Comparison of ENCODE assay signal across 25 cellular contexts in the genomic region with DNA sequence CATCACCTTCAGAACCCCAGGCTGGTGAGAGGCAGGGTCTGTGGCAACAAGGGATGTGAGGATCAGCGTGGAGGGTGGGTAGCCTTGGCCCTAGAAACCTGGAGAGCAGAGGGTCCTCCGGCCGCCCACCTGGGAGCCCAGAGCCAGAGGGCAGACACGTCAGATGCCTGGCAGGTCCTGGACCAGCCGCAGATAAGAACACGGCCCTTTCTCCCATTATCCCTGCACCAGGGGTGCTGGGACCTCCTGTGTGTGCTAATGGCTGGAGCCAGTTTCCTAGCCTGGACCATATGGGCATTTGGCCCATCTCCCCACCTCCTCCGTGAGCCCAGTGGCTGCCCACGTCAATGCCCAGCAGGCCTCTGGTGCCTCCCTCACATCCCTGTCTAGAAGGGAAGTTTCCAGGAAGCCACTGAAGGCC.
DNase-seq lines count a peak whose midpoint lies in the region; ATAC-seq and TF ChIP-seq lines count a peak whose summit lies in the region.
"Had no signal": no experiment of that assay in that cellular context is flagged by ENCODE, and none has a peak within 500 bp of the region (broad histone marks: within the 10 kb centered on the region; RNA-seq: fewer than 3 reads in every experiment).

No MANE protein-coding gene starts in this region.

- H4K20me1 ChIP-seq in BLaER1 treated with 17β-estradiol and CSF1 and Interleukin-3, amounts not matched to agents 10 nM and 100 nM: peaks cover 0 to 12% (median 0%) of the 10 kb centered on the region in 11 experiments; a peak in 2 of 22 replicates
- peaks cover 3% of the 10 kb centered on the region for H4K20me1 ChIP-seq in osteoblast (ENCODE audit: insufficient read depth, low read length)

- H3K27me3 ChIP-seq in BLaER1 treated with 17β-estradiol and CSF1 and Interleukin-3, amounts not matched to agents 10 nM and 100 nM: no peaks in the 10 kb centered on the region
- no peaks in the 10 kb centered on the region for H3K27me3 ChIP-seq in osteoblast (ENCODE audit: insufficient read depth, low read length)

- intact Hi-C loops in Right ventricle myocardium inferior (cut with DNase I): loop anchor here (10.0 kb wide), 1 partner anchor 115 kb away; no protein-coding TSS in a partner anchor
- intact Hi-C loops in cardiac septum (cut with DNase I): no loop called here

- ATAC-seq in Right ventricle myocardium inferior: no peak

- H3K27ac ChIP-seq in BLaER1 treated with 17β-estradiol and CSF1 and Interleukin-3, amounts not matched to agents 10 nM and 100 nM: peak overlapping the region in 1 of 11 experiments; percentile 62; a peak in 1 of 22 replicates
- no peak overlapping the region for H3K27ac ChIP-seq in osteoblast (ENCODE audit: low read depth, low read length)
- H3K27ac ChIP-seq: KMS-11 had no signal

- no peaks in the 10 kb centered on the region for H3K79me2 ChIP-seq in osteoblast (ENCODE audit: insufficient read depth, low read length)

- H3K4me1 ChIP-seq in BLaER1 treated with 17β-estradiol and CSF1 and Interleukin-3, amounts not matched to agents 10 nM and 100 nM: peaks cover 5 to 87% (median 68%) of the 10 kb centered on the region in 10 experiments; a peak in 19 of 20 replicates
- H3K4me1 ChIP-seq in osteoblast (ENCODE audit: insufficient read depth, low read length): no peaks in the 10 kb centered on the region
- H3K4me1 ChIP-seq: HAP-1 had no signal

- DNase-seq in Right ventricle myocardium inferior (ENCODE audit: missing footprints): peak; percentile 8
- no peak for DNase-seq in cardiac septum (ENCODE audit: low spot score)
- peak; percentile 57 for DNase-seq in cerebellum (ENCODE audit: low spot score)
- peak; percentile 54 for DNase-seq in osteoblast (ENCODE audit: insufficient read length, low spot score, missing footprints)
- DNase-seq in A172 (ENCODE audit: low spot score): no peak
- DNase-seq in GF-D8 (lab: John Stamatoyannopoulos, UW): no peak
- no peak for DNase-seq in NCI-H2029 (lab: John Stamatoyannopoulos, UW)
- DNase-seq: 8988T; CD4-positive, alpha-beta memory T cell; COR-L47; GDM1; GOT3; HFFc6; MM.1S; NCI-H1694; NCI-H2081; NCI-H2171; NCI-H226; NCI-H510A; NCI-H69; RPMI8226; SHP77 treated with DMSO at 0.1 percent for 48 hours had no signal

- no peak overlapping the region for H3K9ac ChIP-seq in BLaER1 treated with 17β-estradiol and CSF1 and Interleukin-3, amounts not matched to agents 10 nM and 100 nM
- H3K9ac ChIP-seq: KMS-11 had no signal

- no peaks in the 10 kb centered on the region for H3K9me3 ChIP-seq in BLaER1 treated with 17β-estradiol and CSF1 and Interleukin-3, amounts not matched to agents 10 nM and 100 nM (replicated peaks in 1 of 11)
- H3K9me3 ChIP-seq in osteoblast (ENCODE audit: low read depth, low read length): no peaks in the 10 kb centered on the region
- H3K9me3 ChIP-seq: HAP-1 had no signal

- TF ChIP-seq CTCF in osteoblast (IDR thresholded peaks at IDR 0.05; ENCODE audit: extremely low read depth, low read depth, low read length): no peak

- peak overlapping the region in 8 of 11 experiments; percentile 71 to 98 (median 84); a peak in 15 of 22 replicates for H3K4me2 ChIP-seq in BLaER1 treated with 17β-estradiol and CSF1 and Interleukin-3, amounts not matched to agents 10 nM and 100 nM
- no peak overlapping the region for H3K4me2 ChIP-seq in osteoblast (ENCODE audit: insufficient read depth, low read length)
- H3K4me2 ChIP-seq: KMS-11 had no signal

- no peaks in the 10 kb centered on the region for H3K36me3 ChIP-seq in BLaER1 treated with 17β-estradiol and CSF1 and Interleukin-3, amounts not matched to agents 10 nM and 100 nM
- no peaks in the 10 kb centered on the region for H3K36me3 ChIP-seq in osteoblast (ENCODE audit: insufficient read depth, low read length)
- H3K36me3 ChIP-seq: HAP-1 had no signal

- no peak overlapping the region for H2AFZ ChIP-seq in osteoblast (ENCODE audit: low read length)

- no peak overlapping the region for H3K4me3 ChIP-seq in BLaER1 treated with 17β-estradiol and CSF1 and Interleukin-3, amounts not matched to agents 10 nM and 100 nM
- H3K4me3 ChIP-seq in osteoblast (ENCODE audit: insufficient read depth, low read length): no peak overlapping the region
- H3K4me3 ChIP-seq: HAP-1 had no signal

Comparison
In these comparisons a context has a peak if more than half of its experiments do, and no peak if none do; other contexts are left out.
1. DNase-seq: peak in Right ventricle myocardium inferior (single experiment), cerebellum (single experiment) and osteoblast (single experiment); none in cardiac septum (single experiment), A172 (single experiment), GF-D8 (single experiment) and NCI-H2029 (single experiment).